Comparison of ENCODE assay signal across 1 cellular context in the genomic region with DNA sequence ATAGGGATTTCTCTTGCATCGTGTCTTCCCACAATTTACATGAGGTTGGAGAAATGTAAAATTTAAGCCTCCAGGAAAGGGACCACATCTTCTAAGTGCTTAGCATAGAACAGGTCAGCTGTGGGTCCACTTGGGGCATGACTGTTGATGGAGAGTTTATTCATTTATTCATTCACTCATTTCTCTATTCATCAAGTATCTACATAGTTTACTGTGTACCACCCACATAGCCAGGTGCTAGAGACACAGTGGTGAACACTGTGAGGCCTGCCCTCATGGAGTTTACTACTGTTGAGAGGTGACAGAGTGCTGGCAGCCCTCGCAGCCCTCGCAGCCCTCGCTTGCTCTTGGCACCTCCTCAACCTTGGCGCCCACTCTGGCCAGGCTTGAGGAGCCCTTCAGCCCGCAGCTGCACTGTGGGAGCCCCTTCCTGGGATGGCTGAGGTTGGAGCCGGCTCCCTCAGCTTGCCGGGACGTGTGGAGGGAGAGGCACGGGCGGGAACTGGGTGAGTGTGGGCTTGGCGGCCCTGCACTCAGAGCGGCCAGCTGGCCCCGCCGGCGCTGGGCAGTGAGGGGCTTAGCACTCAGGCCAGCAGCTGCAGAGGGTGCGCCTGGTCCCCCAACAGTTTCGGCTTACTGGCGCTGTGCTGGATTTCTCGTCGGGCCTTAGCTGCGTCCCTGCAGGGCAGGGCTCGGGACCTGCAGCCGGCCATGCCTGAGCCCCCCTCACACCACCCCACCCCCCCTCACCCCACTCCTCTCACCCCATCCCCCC.
TF ChIP-seq lines count a peak whose summit lies in the region.

No MANE protein-coding gene starts in this region.

TF ChIP-seq in WTC11, 78 proteins besides CTCF, POLR2A, EP300 and RAD21:
- TF ChIP-seq, protein P1, sequence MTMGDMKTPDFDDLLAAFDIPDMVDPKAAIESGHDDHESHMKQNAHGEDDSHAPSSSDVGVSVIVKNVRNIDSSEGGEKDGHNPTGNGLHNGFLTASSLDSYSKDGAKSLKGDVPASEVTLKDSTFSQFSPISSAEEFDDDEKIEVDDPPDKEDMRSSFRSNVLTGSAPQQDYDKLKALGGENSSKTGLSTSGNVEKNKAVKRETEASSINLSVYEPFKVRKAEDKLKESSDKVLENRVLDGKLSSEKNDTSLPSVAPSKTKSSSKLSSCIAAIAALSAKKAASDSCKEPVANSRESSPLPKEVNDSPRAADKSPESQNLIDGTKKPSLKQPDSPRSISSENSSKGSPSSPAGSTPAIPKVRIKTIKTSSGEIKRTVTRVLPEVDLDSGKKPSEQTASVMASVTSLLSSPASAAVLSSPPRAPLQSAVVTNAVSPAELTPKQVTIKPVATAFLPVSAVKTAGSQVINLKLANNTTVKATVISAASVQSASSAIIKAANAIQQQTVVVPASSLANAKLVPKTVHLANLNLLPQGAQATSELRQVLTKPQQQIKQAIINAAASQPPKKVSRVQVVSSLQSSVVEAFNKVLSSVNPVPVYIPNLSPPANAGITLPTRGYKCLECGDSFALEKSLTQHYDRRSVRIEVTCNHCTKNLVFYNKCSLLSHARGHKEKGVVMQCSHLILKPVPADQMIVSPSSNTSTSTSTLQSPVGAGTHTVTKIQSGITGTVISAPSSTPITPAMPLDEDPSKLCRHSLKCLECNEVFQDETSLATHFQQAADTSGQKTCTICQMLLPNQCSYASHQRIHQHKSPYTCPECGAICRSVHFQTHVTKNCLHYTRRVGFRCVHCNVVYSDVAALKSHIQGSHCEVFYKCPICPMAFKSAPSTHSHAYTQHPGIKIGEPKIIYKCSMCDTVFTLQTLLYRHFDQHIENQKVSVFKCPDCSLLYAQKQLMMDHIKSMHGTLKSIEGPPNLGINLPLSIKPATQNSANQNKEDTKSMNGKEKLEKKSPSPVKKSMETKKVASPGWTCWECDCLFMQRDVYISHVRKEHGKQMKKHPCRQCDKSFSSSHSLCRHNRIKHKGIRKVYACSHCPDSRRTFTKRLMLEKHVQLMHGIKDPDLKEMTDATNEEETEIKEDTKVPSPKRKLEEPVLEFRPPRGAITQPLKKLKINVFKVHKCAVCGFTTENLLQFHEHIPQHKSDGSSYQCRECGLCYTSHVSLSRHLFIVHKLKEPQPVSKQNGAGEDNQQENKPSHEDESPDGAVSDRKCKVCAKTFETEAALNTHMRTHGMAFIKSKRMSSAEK (CRISPR knock-in tag; IDR thresholded peaks at IDR 0.05; ENCODE audit: borderline replicate concordance): no peak
- 0 out of 2 replicates have a peak, but pooled peaks have one; percentile 20 for TF ChIP-seq PRDM15 (CRISPR knock-in tag; IDR thresholded peaks at IDR 0.05)
